17 cellular contexts compared by ENCODE assay signal in the genomic region with DNA sequence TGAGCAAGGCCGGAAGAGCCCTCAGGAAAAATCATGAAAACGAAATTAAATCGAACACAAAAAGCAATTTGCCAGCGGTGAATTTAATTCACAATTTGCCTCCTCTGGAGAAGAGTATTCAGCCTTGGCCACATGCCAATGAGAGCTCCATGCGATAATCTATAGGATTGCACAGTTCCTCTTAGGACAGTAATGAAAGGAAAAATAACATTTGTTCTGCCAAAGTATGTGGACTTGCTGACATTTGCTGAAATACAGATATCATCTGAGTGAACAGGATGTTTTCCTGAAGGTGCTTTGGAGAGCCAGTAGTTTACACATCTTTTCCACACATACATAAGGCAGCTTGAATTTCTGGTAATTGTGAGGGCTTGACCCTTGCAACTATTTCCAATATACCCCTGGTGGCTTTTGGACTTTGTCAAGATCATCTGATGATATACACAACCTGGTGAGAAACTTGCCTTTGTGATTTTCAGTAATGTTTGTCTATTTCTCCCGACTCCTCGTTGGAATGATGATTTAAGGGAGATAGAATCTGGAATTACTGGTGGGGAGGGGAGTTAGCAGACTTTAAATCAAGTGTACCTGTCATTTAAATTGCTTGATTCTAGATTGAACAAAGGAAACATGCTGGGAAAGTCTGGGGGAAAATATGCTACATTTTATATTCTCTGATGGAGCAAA.
A peak's percentile ranks its signal among the peaks of the same experiment; 100 is the strongest.
DNase-seq lines count a peak whose midpoint lies in the region; ATAC-seq and TF ChIP-seq lines count a peak whose summit lies in the region.
"Had no signal": no experiment of that assay in that cellular context is flagged by ENCODE, and none has a peak within 500 bp of the region (broad histone marks: within the 10 kb centered on the region; RNA-seq: fewer than 3 reads in every experiment).

No MANE protein-coding gene starts in this region.

- ATAC-seq in HG03196 (IDR thresholded peaks at IDR 0.05; ENCODE audit: unreplicated experiment), result no peak
- ATAC-seq: foreskin keratinocyte, mucosa of descending colon had no signal

- in situ Hi-C loops in astrocyte of the spinal cord (cut with HindIII; ENCODE audit: low sequenced_read_pairs), result no loop called here

- DNase-seq in NCI-H1105 (lab: John Stamatoyannopoulos, UW) (peak; percentile 17), astrocyte of the spinal cord (ENCODE audit: low read depth, low spot score) (peak; percentile 36), left kidney (ENCODE audit: low read depth, low spot score) (peak; percentile 32), RPMI8226 (no peak), activated gamma-delta T cell treated with Interleukin-2 at 50 U/mL for 16 hours (no peak), ecto neural progenitor cell (ENCODE audit: low spot score) (no peak)
- DNase-seq: activated CD4-positive, alpha-beta T cell treated with anti-CD3 and anti-CD28 coated beads for 1 hour; activated naive CD8-positive, alpha-beta T cell treated with anti-CD3 and anti-CD28 coated beads, Interleukin-2, amount 10 ng/mL, durations not matched to agents 7 days and 5 days; mucosa of descending colon; NCI-H2029 treated with DMSO at 0.1 percent for 48 hours; PC-9; T-helper 1 cell had no signal

- H3K27me3 ChIP-seq in ACC112 (ENCODE audit: insufficient read depth, low read length), result no peaks in the 10 kb centered on the region
- H3K27me3 ChIP-seq: foreskin keratinocyte, tibial nerve had no signal

- no peak for TF ChIP-seq CTCF in astrocyte of the spinal cord (IDR thresholded peaks at IDR 0.05; ENCODE audit: low read depth, low read length)

- H3K79me2 ChIP-seq in ACC112 (ENCODE audit: control insufficient read depth, insufficient read depth, low read length, unreplicated experiment), result no peaks in the 10 kb centered on the region

- peaks cover 17% of the 10 kb centered on the region for H3K4me1 ChIP-seq in ACC112 (ENCODE audit: control insufficient read depth, insufficient read depth, low read length, unreplicated experiment)

- peak overlapping the region; percentile 79 for H3K27ac ChIP-seq in ACC112 (ENCODE audit: low read depth, low read length)
- H3K27ac ChIP-seq: coronary artery, foreskin keratinocyte, PC-9, tibial nerve had no signal

- peak overlapping the region; percentile 90 for H2AFZ ChIP-seq in ACC112 (ENCODE audit: low read length, unreplicated experiment)
- H2AFZ ChIP-seq: PC-9 had no signal

- no peaks in the 10 kb centered on the region for H3K36me3 ChIP-seq in ACC112 (ENCODE audit: insufficient read depth, low read length)
- H3K36me3 ChIP-seq: tibial nerve had no signal

- peak overlapping the region; percentile 72 for H3K4me3 ChIP-seq in ACC112 (ENCODE audit: low read depth, low read length)
- no peak overlapping the region for H3K4me3 ChIP-seq in astrocyte of the spinal cord (ENCODE audit: low read depth, low read length)
- H3K4me3 ChIP-seq: coronary artery, mucosa of descending colon, PC-9, tibial nerve had no signal

Comparison
In these comparisons a context has a peak if more than half of its experiments do, and no peak if none do; other contexts are left out.
1. DNase-seq: peak in NCI-H1105 (single experiment), astrocyte of the spinal cord (single experiment) and left kidney (single experiment); none in RPMI8226 (single experiment), activated gamma-delta T cell treated with Interleukin-2 at 50 U/mL for 16 hours (single experiment) and ecto neural progenitor cell (single experiment).